In the genomic region with DNA sequence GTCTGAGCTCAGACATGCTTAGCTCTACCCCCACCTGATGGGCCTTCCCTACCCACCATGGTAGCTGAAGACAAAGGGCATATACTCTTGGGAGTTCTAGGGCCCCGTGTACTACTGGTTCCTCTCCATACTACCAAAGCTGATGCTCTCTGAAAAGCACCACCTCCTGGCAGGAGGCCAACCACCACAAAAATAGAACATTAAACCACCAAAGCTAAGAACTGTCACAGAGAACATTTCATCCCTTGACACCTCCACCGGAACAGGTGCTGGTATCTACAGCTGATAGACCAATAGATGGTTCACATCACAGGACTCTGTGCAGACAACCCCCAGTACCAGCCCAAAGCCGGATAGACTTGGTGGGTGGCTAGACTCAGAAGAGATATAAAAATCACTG, we compare ENCODE assay signal across 18 cellular contexts. TPM values are rescaled to one million over a fixed set of nuclear protein-coding genes. Genes with fewer than 3 reads are reported as not detected.
DNase-seq lines count a peak whose midpoint lies in the region; ATAC-seq, FAIRE-seq and TF ChIP-seq lines count a peak whose summit lies in the region.
"Had no signal": no experiment of that assay in that cellular context is flagged by ENCODE, and none has a peak within 500 bp of the region (broad histone marks: within the 10 kb centered on the region; RNA-seq: fewer than 3 reads in every experiment).

No MANE protein-coding gene starts in this region.

- CTCF ChIA-PET in GM12878 (lab: Yijun Ruan, JAX), result no interaction called here
- CTCF ChIA-PET in CD4-positive, alpha-beta T cell (lab: Charles Lee), result no interaction called here

- no peak for FAIRE-seq in GM12878 (lab: Jason Lieb, UNC)

- no peak for TF ChIP-seq POLR2A in GM12878 (IDR thresholded peaks at IDR 0.05; ENCODE audit: low read depth, low read length)

- H3K27me3 Mint-ChIP-seq in CD4-positive, alpha-beta T cell, result no peaks in the 10 kb centered on the region
- H3K27me3 Mint-ChIP-seq in nephron progenitor cell (ENCODE audit: low read depth, poor library complexity), result peaks cover 3% of the 10 kb centered on the region
- H3K27me3 Mint-ChIP-seq: activated CD8-positive, alpha-beta T cell treated with anti-CD3 and anti-CD28 coated beads for 36 hours; CD4-positive, CD25-positive, alpha-beta regulatory T cell; dendritic cell treated with granulocyte-macrophage colony-stimulating factor and Interleukin-4, amounts not matched to agents 40 ng/mL and 50 ng/mL, for 4 days had no signal

- no peak for TF ChIP-seq RAD21 in GM12878 (IDR thresholded peaks at IDR 0.05; ENCODE audit: insufficient read depth, low read depth, low read length)

- no peak overlapping the region for H3K27ac ChIP-seq in GM12878 (ENCODE audit: control insufficient read depth, insufficient read depth)
- no peak overlapping the region for H3K27ac ChIP-seq in CD4-positive, alpha-beta T cell (ENCODE audit: low read depth, low read length)
- H3K27ac ChIP-seq: sigmoid colon had no signal

- H3K4me1 ChIP-seq in GM12878 (ENCODE audit: control insufficient read depth, insufficient read depth, low read length), result no peaks in the 10 kb centered on the region
- H3K4me1 ChIP-seq: sigmoid colon had no signal

- H3K4me3 ChIP-seq in GM12878, result no peak overlapping the region
- H3K4me3 ChIP-seq: sigmoid colon had no signal

- intact Hi-C loops in GM12878 (cut with micrococcal nuclease; ENCODE audit: unreplicated experiment), result no loop called here
- intact Hi-C loops in CD4-positive, alpha-beta T cell (cut with DNase I, micrococcal nuclease), result no loop called here

- ATAC-seq in GM18909 (IDR thresholded peaks at IDR 0.05; ENCODE audit: poor library complexity, unreplicated experiment), result peak; percentile 86
- ATAC-seq in GM21528 (IDR thresholded peaks at IDR 0.05; ENCODE audit: low FRiP score, unreplicated experiment), result peak; percentile 81
- peak; percentile 77 for ATAC-seq in HG03139 (IDR thresholded peaks at IDR 0.05; ENCODE audit: unreplicated experiment)
- peak; percentile 72 for ATAC-seq in GM12878
- ATAC-seq in CD4-positive, alpha-beta T cell (ENCODE audit: poor library complexity), result no peak
- ATAC-seq: activated CD8-positive, alpha-beta T cell treated with anti-CD3 and anti-CD28 coated beads for 36 hours had no signal

- no peak overlapping the region for H3K4me3 Mint-ChIP-seq in CD4-positive, alpha-beta T cell
- H3K4me3 Mint-ChIP-seq in nephron progenitor cell, result no peak overlapping the region
- H3K4me3 Mint-ChIP-seq: activated CD8-positive, alpha-beta T cell treated with anti-CD3 and anti-CD28 coated beads for 36 hours; CD4-positive, CD25-positive, alpha-beta regulatory T cell; dendritic cell treated with granulocyte-macrophage colony-stimulating factor and Interleukin-4, amounts not matched to agents 40 ng/mL and 50 ng/mL, for 4 days had no signal

- BruUV-seq in GM12878 (replicated peaks; lab: Mats Ljungman, UMichigan), result no TSS peak

- SMC1A ChIA-PET in GM12878 (lab: Charles Lee; ENCODE audit: uncharacterized antibody, unreplicated experiment), result interaction anchor here (1.0 to 1.5 kb wide), 3 partner anchors 10 to 11 kb away, joined by 3 to 6 read pairs (median 3); no protein-coding TSS in a partner anchor

- peak overlapping the region; percentile 3; the same call in 1 of the 2 replicates for H3K4me2 ChIP-seq in GM12878 (ENCODE audit: control insufficient read depth, insufficient read depth)

- TF ChIP-seq CTCF in GM12878 (IDR thresholded peaks at IDR 0.05 in 2 of 3, conservative IDR thresholded peaks at IDR 0.05 in 1 of 3; ENCODE audit: control insufficient read depth in 2 of 3, extremely low read depth in 1 of 3, insufficient read depth in 1 of 3, low read depth in 3 of 3, low read length in 3 of 3) (no peak), nephron progenitor cell (IDR thresholded peaks at IDR 0.05) (no peak)
- no peak for TF ChIP-seq CTCF in CD4-positive, alpha-beta T cell (IDR thresholded peaks at IDR 0.05)

- no peaks in the 10 kb centered on the region for H3K9me3 Mint-ChIP-seq in CD4-positive, alpha-beta T cell
- H3K9me3 Mint-ChIP-seq in nephron progenitor cell, result peaks cover 87% of the 10 kb centered on the region
- H3K9me3 Mint-ChIP-seq: activated CD8-positive, alpha-beta T cell treated with anti-CD3 and anti-CD28 coated beads for 36 hours; dendritic cell treated with granulocyte-macrophage colony-stimulating factor and Interleukin-4, amounts not matched to agents 40 ng/mL and 50 ng/mL, for 4 days had no signal

- POLR2A ChIA-PET in GM12878 (lab: Charles Lee), result no interaction called here
- POLR2A ChIA-PET in CD4-positive, alpha-beta T cell (lab: Charles Lee), result no interaction called here

- in situ Hi-C loops in GM12878 (cut with MboI), result no loop called here

- no peak overlapping the region for H2AFZ ChIP-seq in GM12878 (ENCODE audit: control insufficient read depth, low read depth, low read length)

- DNase-seq in GM12878 (ENCODE audit: low read depth, low spot score) (peak; percentile 30), nephron progenitor cell (no peak), GF-D8 (lab: John Stamatoyannopoulos, UW) (no peak)
- no peak for DNase-seq in stimulated activated CD4-positive, alpha-beta T cell treated with anti-CD3 and anti-CD28 coated beads, Interleukin-1b, Interleukin-23, amount 100 ng/mL, for 48 hours
- no peak for DNase-seq in CD4-positive, alpha-beta T cell
- DNase-seq: activated CD8-positive, alpha-beta T cell treated with anti-CD3 and anti-CD28 coated beads for 36 hours; activated gamma-delta T cell treated with Interleukin-2 at 50 U/mL for 16 hours; CD4-positive, CD25-positive, alpha-beta regulatory T cell; IMR-90; NCI-H1436 treated with DMSO at 0.1 percent for 48 hours; NCI-H774; SHP77 treated with DMSO at 0.1 percent for 48 hours; sigmoid colon; T1000 had no signal

- TF ChIP-seq EP300 in GM12878 (IDR thresholded peaks at IDR 0.05; ENCODE audit: borderline replicate concordance in 1 of 2, control insufficient read depth in 1 of 2, low read depth in 2 of 2, low read length in 2 of 2), result no peak

- H3K4me1 Mint-ChIP-seq in CD4-positive, alpha-beta T cell (ENCODE audit: low read depth), result no peaks in the 10 kb centered on the region
- H3K4me1 Mint-ChIP-seq in nephron progenitor cell, result no peaks in the 10 kb centered on the region
- H3K4me1 Mint-ChIP-seq: CD4-positive, CD25-positive, alpha-beta regulatory T cell had no signal

- RAD21 ChIA-PET in GM12878 (lab: Charles Lee; ENCODE audit: unreplicated experiment), result interaction anchor here (1.1 kb wide), 1 partner anchor 11 kb away, joined by 4 read pairs; no protein-coding TSS in a partner anchor

- H4K20me1 ChIP-seq in GM12878 (ENCODE audit: control insufficient read depth, insufficient read depth), result no peaks in the 10 kb centered on the region

- no peaks in the 10 kb centered on the region for H3K36me3 ChIP-seq in GM12878 (ENCODE audit: control insufficient read depth in 2 of 2, insufficient read depth in 2 of 2, low read length in 1 of 2)
- H3K36me3 ChIP-seq: sigmoid colon had no signal

- H3K9ac ChIP-seq in GM12878 (ENCODE audit: control insufficient read depth, insufficient read depth, low read length), result no peak overlapping the region

- H3K9me3 ChIP-seq in GM12878 (replicated peaks; ENCODE audit: control insufficient read depth, insufficient read depth, low read length), result no peaks in the 10 kb centered on the region; the same call in 2 of the 3 replicates
- no peaks in the 10 kb centered on the region for H3K9me3 ChIP-seq in CD4-positive, alpha-beta T cell (ENCODE audit: control insufficient read depth, low read length)
- H3K9me3 ChIP-seq: sigmoid colon had no signal

- 55% methylated on average over 3 of the region's 3 CpGs for WGBS in GM12878 (ENCODE audit: insufficient coverage, insufficient replicate concordance, low lambda C conversion rate, missing lambda C conversion rate)

- H3K27ac Mint-ChIP-seq in CD4-positive, alpha-beta T cell, result no peak overlapping the region
- no peak overlapping the region for H3K27ac Mint-ChIP-seq in nephron progenitor cell
- H3K27ac Mint-ChIP-seq: activated CD8-positive, alpha-beta T cell treated with anti-CD3 and anti-CD28 coated beads for 36 hours; CD4-positive, CD25-positive, alpha-beta regulatory T cell; dendritic cell treated with granulocyte-macrophage colony-stimulating factor and Interleukin-4, amounts not matched to agents 40 ng/mL and 50 ng/mL, for 4 days had no signal

- peaks cover 30% of the 10 kb centered on the region for H3K79me2 ChIP-seq in GM12878 (ENCODE audit: control insufficient read depth, insufficient read depth, low read length)

- no peaks in the 10 kb centered on the region for H3K27me3 ChIP-seq in GM12878 (replicated peaks in 1 of 2; ENCODE audit: control insufficient read depth in 2 of 2, insufficient read depth in 2 of 2, low read length in 1 of 2)
- no peaks in the 10 kb centered on the region for H3K27me3 ChIP-seq in CD4-positive, alpha-beta T cell (ENCODE audit: control insufficient read depth, insufficient read depth, low read length)
- H3K27me3 ChIP-seq: sigmoid colon had no signal

- H3K36me3 Mint-ChIP-seq in CD4-positive, alpha-beta T cell (ENCODE audit: low read depth), result no peaks in the 10 kb centered on the region
- peaks cover 18% of the 10 kb centered on the region for H3K36me3 Mint-ChIP-seq in nephron progenitor cell (ENCODE audit: low read depth)
- H3K36me3 Mint-ChIP-seq: CD4-positive, CD25-positive, alpha-beta regulatory T cell had no signal

TF ChIP-seq in GM12878, 131 proteins besides CTCF, POLR2A, EP300 and RAD21 (continues in another document):
- no peak for TF ChIP-seq POLR2AphosphoS2 (IDR thresholded peaks at IDR 0.05; ENCODE audit: low read depth, low read length)
- peak; percentile 63 for TF ChIP-seq RUNX3 (IDR thresholded peaks at IDR 0.05; ENCODE audit: low read length)
- peak; percentile 45 for TF ChIP-seq MEF2B (IDR thresholded peaks at IDR 0.05; ENCODE audit: partially characterized antibody, poor library complexity, severe bottlenecking)

RNA-seq across cellular contexts. Expression of gene EDA2R, which starts 13.4 kb away (rescaled TPM):
- total RNA-seq in GM12878 (2013; cell fraction: nucleolus; rRNA removed), result 39.4 and 42.1 TPM in 2 replicates
- total RNA-seq in GM12878 (2014; rRNA removed) (8.7 and 9.3 TPM in 2 replicates), GM12878 (2014; rRNA removed; fragmentation: Illumina TruSeq; extraction: Trizol) (8.1 and 8.7 TPM in 2 replicates), GM12878 (2021) (8.1 and 8.4 TPM in 2 replicates)
- polyA plus RNA-seq in GM12878 (2011; ENCODE audit: low read depth), result 4.3 TPM
- polyA plus RNA-seq in GM12878 (2011; rRNA removed) (33.5 and 35.3 TPM in 2 replicates), GM12878 (2014; fragmentation: Illumina TruSeq; extraction: Trizol) (10.8 and 11.7 TPM in 2 replicates), GM12878 (2014; fragmentation: Nextera tagmentation; extraction: Ambion mirVana) (1 to 10 TPM; 3.3 to 3.5 TPM), GM12878 (2014; rRNA removed) (6.2 and 7.3 TPM in 2 replicates), GM12878 (2016; fragmentation: Nextera tagmentation; extraction: Ambion mirVana) (10 to 100 TPM; 11.4 to 12.1 TPM)
- polyA plus RNA-seq in GM12878 (2011; cell fraction: cytosol; rRNA removed), result 16.2 and 18.1 TPM in 2 replicates
- polyA plus RNA-seq in GM12878 (2011; cell fraction: nucleus; rRNA removed), result 51.1 and 92.8 TPM in 2 replicates
- 5.3 and 6.9 TPM in 2 replicates for polyA plus RNA-seq in GM12878 (2012)
- polyA minus RNA-seq in GM12878 (2011; rRNA and poly(A)+ RNA removed), result 26.8 and 31.5 TPM in 2 replicates
- 4.9 and 7.6 TPM in 2 replicates for polyA minus RNA-seq in GM12878 (2011; cell fraction: cytosol; rRNA and poly(A)+ RNA removed)
- 22.6 and 24.0 TPM in 2 replicates for polyA minus RNA-seq in GM12878 (2011; cell fraction: nucleus; rRNA and poly(A)+ RNA removed)
- total RNA-seq in CD4-positive, alpha-beta T cell, result under 1 TPM in 1 of 2 experiments, not detected in 1; 0.17 TPM
- total RNA-seq: CD4-positive, CD25-positive, alpha-beta regulatory T cell had no signal
- polyA plus RNA-seq: CD4-positive, CD25-positive, alpha-beta regulatory T cell had no signal

Comparison
In these comparisons a context has a peak if more than half of its experiments do, and no peak if none do; other contexts are left out.
1. RNA of gene EDA2R, which starts 13.4 kb away (total RNA-seq): 8.1 to 42.1 TPM in GM12878; 0.17 TPM in CD4-positive, alpha-beta T cell; every median in the first group is over 4 times any median in the second.